In the genomic region with DNA sequence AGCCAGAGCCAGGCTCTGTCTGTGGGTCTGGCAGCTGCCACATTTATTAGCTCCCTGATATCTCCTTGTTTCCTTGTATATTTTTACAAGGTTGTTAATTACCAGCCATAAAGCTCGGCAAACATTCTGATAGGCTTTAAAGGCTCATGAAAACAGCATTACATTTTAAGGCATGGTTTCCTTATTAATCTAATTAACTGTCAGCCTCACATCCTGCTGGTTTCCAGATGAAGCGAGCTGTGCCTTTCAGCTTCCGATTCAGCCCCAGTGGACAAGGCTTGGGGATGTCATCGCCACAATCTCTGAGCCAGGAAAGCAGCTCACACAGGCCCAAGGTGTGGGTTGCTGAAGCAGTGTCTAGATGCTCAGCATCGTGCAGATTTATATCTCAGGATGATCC, we compare ENCODE assay signal across 19 cellular contexts.
DNase-seq lines count a peak whose midpoint lies in the region; ATAC-seq and TF ChIP-seq lines count a peak whose summit lies in the region.
"Had no signal": no experiment of that assay in that cellular context is flagged by ENCODE, and none has a peak within 500 bp of the region (broad histone marks: within the 10 kb centered on the region; RNA-seq: fewer than 3 reads in every experiment).

No MANE protein-coding gene starts in this region.

- H3K4me3 Mint-ChIP-seq in neural crest cell: no peak overlapping the region
- H3K4me3 Mint-ChIP-seq: CD4-positive, CD25-positive, alpha-beta regulatory T cell; T-cell had no signal

- DNase-seq in NCI-H1105 treated with DMSO at 0.1 percent for 48 hours (lab: John Stamatoyannopoulos, UW): peak; percentile 6
- no peak for DNase-seq in NCI-H1105 (lab: John Stamatoyannopoulos, UW)
- peak; percentile 70 for DNase-seq in LNCaP clone FGC (ENCODE audit: low read depth)
- no peak for DNase-seq in WERI-Rb-1
- DNase-seq in neural crest cell (ENCODE audit: low read depth, low spot score): no peak
- no peak for DNase-seq in NCI-H510A (lab: John Stamatoyannopoulos, UW)
- no peak for DNase-seq in RKO (ENCODE audit: low spot score)
- DNase-seq: CD4-positive, CD25-positive, alpha-beta regulatory T cell; DMS153; DND-41; KBM-7; MG63; NCI-H1436; NCI-H187 treated with DMSO at 0.1 percent for 48 hours; NCI-H524 treated with DMSO at 0.1 percent for 48 hours; Peyer's patch; T-cell had no signal

- H3K27ac ChIP-seq in WERI-Rb-1: peak overlapping the region; percentile 16; the same call in 1 of the 2 replicates
- H3K27ac ChIP-seq: 22Rv1, Peyer's patch had no signal

- H3K27me3 Mint-ChIP-seq in neural crest cell (ENCODE audit: low read depth): no peaks in the 10 kb centered on the region

- H3K27ac Mint-ChIP-seq in neural crest cell (ENCODE audit: unreplicated experiment): peak overlapping the region; percentile 14
- H3K27ac Mint-ChIP-seq: CD4-positive, CD25-positive, alpha-beta regulatory T cell; T-cell had no signal

- H3K36me3 ChIP-seq in WERI-Rb-1: no peaks in the 10 kb centered on the region
- H3K36me3 ChIP-seq: MG63, Peyer's patch had no signal

- H3K36me3 Mint-ChIP-seq in neural crest cell (ENCODE audit: low read depth): no peaks in the 10 kb centered on the region
- H3K36me3 Mint-ChIP-seq: CD4-positive, CD25-positive, alpha-beta regulatory T cell; T-cell had no signal

- TF ChIP-seq CTCF in LNCaP clone FGC (IDR thresholded peaks at IDR 0.05; ENCODE audit: control insufficient read depth, extremely low read depth, insufficient read depth) (no peak), WERI-Rb-1 (IDR thresholded peaks at IDR 0.05; ENCODE audit: low read depth, low read length) (no peak), neural crest cell (conservative IDR thresholded peaks at IDR 0.05) (no peak)

- no peaks in the 10 kb centered on the region for H3K9me3 Mint-ChIP-seq in neural crest cell
- H3K9me3 Mint-ChIP-seq: T-cell had no signal

- ATAC-seq in HG02623 (IDR thresholded peaks at IDR 0.05; ENCODE audit: unreplicated experiment): no peak
- ATAC-seq: T-cell had no signal

- no peaks in the 10 kb centered on the region for H3K4me1 Mint-ChIP-seq in neural crest cell
- H3K4me1 Mint-ChIP-seq: CD4-positive, CD25-positive, alpha-beta regulatory T cell; T-cell had no signal

- H3K4me3 ChIP-seq in LNCaP clone FGC (ENCODE audit: low read depth, low read length): no peak overlapping the region
- no peak overlapping the region for H3K4me3 ChIP-seq in WERI-Rb-1 (ENCODE audit: low read depth, low read length)
- H3K4me3 ChIP-seq: MG63, Peyer's patch had no signal

- H3K9me3 ChIP-seq in WERI-Rb-1 (ENCODE audit: severe bottlenecking): no peaks in the 10 kb centered on the region
- H3K9me3 ChIP-seq: MG63, Peyer's patch had no signal

- H3K27me3 ChIP-seq in WERI-Rb-1 (ENCODE audit: insufficient read depth, low read depth, severe bottlenecking): no peaks in the 10 kb centered on the region
- H3K27me3 ChIP-seq: MG63, Peyer's patch had no signal

Comparison
In these comparisons a context has a peak if more than half of its experiments do, and no peak if none do; other contexts are left out.
1. DNase-seq: peak in NCI-H1105 treated with DMSO at 0.1 percent for 48 hours (single experiment) and LNCaP clone FGC (single experiment); none in NCI-H1105 (single experiment), WERI-Rb-1 (single experiment), neural crest cell (single experiment), NCI-H510A (single experiment) and RKO (single experiment).